ENCODE assay signal across 2 cellular contexts in genomic region chr7:5774136-5774535, GRCh38.
TF ChIP-seq lines count a peak whose summit lies in the region.

No MANE protein-coding gene starts in this region.

TF ChIP-seq in HepG2, 621 proteins besides CTCF, POLR2A, EP300 and RAD21:
- TF ChIP-seq, protein P1, sequence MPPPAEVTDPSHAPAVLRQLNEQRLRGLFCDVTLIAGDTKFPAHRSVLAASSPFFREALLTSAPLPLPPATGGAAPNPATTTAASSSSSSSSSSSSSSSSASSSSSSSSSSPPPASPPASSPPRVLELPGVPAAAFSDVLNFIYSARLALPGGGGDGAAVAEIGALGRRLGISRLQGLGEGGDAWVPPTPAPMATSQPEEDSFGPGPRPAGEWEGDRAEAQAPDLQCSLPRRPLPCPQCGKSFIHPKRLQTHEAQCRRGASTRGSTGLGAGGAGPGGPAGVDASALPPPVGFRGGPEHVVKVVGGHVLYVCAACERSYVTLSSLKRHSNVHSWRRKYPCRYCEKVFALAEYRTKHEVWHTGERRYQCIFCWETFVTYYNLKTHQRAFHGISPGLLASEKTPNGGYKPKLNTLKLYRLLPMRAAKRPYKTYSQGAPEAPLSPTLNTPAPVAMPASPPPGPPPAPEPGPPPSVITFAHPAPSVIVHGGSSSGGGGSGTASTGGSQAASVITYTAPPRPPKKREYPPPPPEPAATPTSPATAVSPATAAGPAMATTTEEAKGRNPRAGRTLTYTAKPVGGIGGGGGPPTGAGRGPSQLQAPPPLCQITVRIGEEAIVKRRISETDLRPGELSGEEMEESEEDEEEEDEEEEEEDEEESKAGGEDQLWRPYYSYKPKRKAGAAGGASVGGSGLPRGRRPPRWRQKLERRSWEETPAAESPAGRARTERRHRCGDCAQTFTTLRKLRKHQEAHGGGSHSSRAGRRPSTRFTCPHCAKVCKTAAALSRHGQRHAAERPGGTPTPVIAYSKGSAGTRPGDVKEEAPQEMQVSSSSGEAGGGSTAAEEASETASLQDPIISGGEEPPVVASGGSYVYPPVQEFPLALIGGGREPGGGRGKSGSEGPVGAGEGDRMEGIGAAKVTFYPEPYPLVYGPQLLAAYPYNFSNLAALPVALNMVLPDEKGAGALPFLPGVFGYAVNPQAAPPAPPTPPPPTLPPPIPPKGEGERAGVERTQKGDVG (CRISPR knock-in tag; IDR thresholded peaks at IDR 0.05; ENCODE audit: borderline replicate concordance), result no peak
- TF ChIP-seq ZGPAT (CRISPR knock-in tag; IDR thresholded peaks at IDR 0.05) (no peak), PTBP1 (IDR thresholded peaks at IDR 0.05; ENCODE audit: low read depth, low read length, poor library complexity, severe bottlenecking) (no peak), SMC3 (IDR thresholded peaks at IDR 0.05; ENCODE audit: low read length) (no peak), ZNF207 (IDR thresholded peaks at IDR 0.05; ENCODE audit: borderline replicate concordance) (no peak), GATAD2A (CRISPR knock-in tag; IDR thresholded peaks at IDR 0.05) (no peak), NR0B2 (CRISPR knock-in tag; IDR thresholded peaks at IDR 0.05) (no peak), ZFP82 (CRISPR knock-in tag; IDR thresholded peaks at IDR 0.05; ENCODE audit: borderline replicate concordance) (no peak), NAIF1 (CRISPR knock-in tag; IDR thresholded peaks at IDR 0.05; ENCODE audit: borderline replicate concordance) (no peak), ZNF737 (CRISPR knock-in tag; IDR thresholded peaks at IDR 0.05; ENCODE audit: borderline replicate concordance) (no peak)

TF ChIP-seq in endothelial cell of umbilical vein, 7 proteins besides CTCF, POLR2A, EP300 and RAD21:
- TF ChIP-seq MYC (IDR thresholded peaks at IDR 0.05; ENCODE audit: low read depth, low read length) (no peak), EZH2 (IDR thresholded peaks at IDR 0.05; ENCODE audit: borderline replicate concordance, low read depth, low read length, severe bottlenecking) (no peak), FOS (IDR thresholded peaks at IDR 0.05; ENCODE audit: borderline replicate concordance, insufficient read depth, low read length) (no peak), JUN (IDR thresholded peaks at IDR 0.05; ENCODE audit: borderline replicate concordance, insufficient read depth, insufficient read length, low read depth) (no peak), GATA2 (IDR thresholded peaks at IDR 0.05; ENCODE audit: insufficient read depth, insufficient read length, low read depth, low read length) (no peak), POLR2AphosphoS5 (IDR thresholded peaks at IDR 0.05; ENCODE audit: insufficient read depth, low read depth, low read length) (no peak)
- TF ChIP-seq, protein P2, sequence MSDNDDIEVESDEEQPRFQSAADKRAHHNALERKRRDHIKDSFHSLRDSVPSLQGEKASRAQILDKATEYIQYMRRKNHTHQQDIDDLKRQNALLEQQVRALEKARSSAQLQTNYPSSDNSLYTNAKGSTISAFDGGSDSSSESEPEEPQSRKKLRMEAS (IDR thresholded peaks at IDR 0.05; ENCODE audit: insufficient read depth, insufficient read length), result no peak
TF ChIP-seq in endothelial cell of umbilical vein: peak in this region for 0.
